ENCODE assay signal across 8 cellular contexts in genomic region chr3:115658337-115659181, GRCh38. TPM values are rescaled to one million over a fixed set of nuclear protein-coding genes. Genes with fewer than 3 reads are reported as not detected.
DNase-seq lines count a peak whose midpoint lies in the region; ATAC-seq, FAIRE-seq and TF ChIP-seq lines count a peak whose summit lies in the region.

No MANE protein-coding gene starts in this region.

- H3K4me3 ChIP-seq in H1 (ENCODE audit: extremely low read depth in 1 of 4, insufficient read depth in 2 of 4, low read depth in 3 of 4, low read length in 4 of 4) (peak overlapping the region; percentile 64 to 76 (median 72)), mesenchymal stem cell (ENCODE audit: insufficient read depth in 1 of 2, low read depth in 1 of 2, low read length in 2 of 2) (peak overlapping the region; percentile 59 to 75)

- peak overlapping the region; percentile 40; the same call in 1 of the 2 replicates for H2AK5ac ChIP-seq in H1 (ENCODE audit: low read depth, low read length)
- H2AK5ac ChIP-seq in mesenchymal stem cell (ENCODE audit: low read length, severe bottlenecking) = no peak overlapping the region

- H3K4ac ChIP-seq in H1 (replicated peaks; ENCODE audit: insufficient read length, low read depth, low read length) = no peak overlapping the region
- peak overlapping the region; percentile 87 to 88 for H3K4ac ChIP-seq in mesenchymal stem cell (ENCODE audit: low read depth in 1 of 2, low read length in 2 of 2)

- H2BK15ac ChIP-seq in H1 (ENCODE audit: low read length) = peak overlapping the region; percentile 99
- H2BK15ac ChIP-seq in mesenchymal stem cell (ENCODE audit: low read depth, poor library complexity, severe bottlenecking) = no peak overlapping the region

- ATAC-seq in HG03439 (IDR thresholded peaks at IDR 0.05; ENCODE audit: unreplicated experiment) = peak; percentile 92

- CTCF ChIA-PET in H1 (lab: Charles Lee; ENCODE audit: partially characterized antibody) = interaction anchor here (2.8 to 2.9 kb wide), 2 partner anchors 9 to 35 kb away, joined by 8 to 14 read pairs; no protein-coding TSS in a partner anchor

- H4K8ac ChIP-seq in H1 (ENCODE audit: extremely low read depth, insufficient read depth, low read length) (peak overlapping the region; percentile 88; the same call in 1 of the 2 replicates), mesenchymal stem cell (ENCODE audit: low read length) (peak overlapping the region; percentile 92)

- peak overlapping the region; percentile 96 for H4K91ac ChIP-seq in H1 (replicated peaks; ENCODE audit: insufficient read length, low read length)
- H4K91ac ChIP-seq in mesenchymal stem cell (ENCODE audit: low read length) = peak overlapping the region; percentile 93

- H3K9ac ChIP-seq in H1 (replicated peaks in 1 of 4; ENCODE audit: extremely low read depth in 1 of 4, low read depth in 3 of 4, low read length in 3 of 4) (peak overlapping the region; percentile 77 to 86 (median 84)), mesenchymal stem cell (ENCODE audit: low read length) (peak overlapping the region; percentile 98)

- H2BK5ac ChIP-seq in H1 (ENCODE audit: low read depth, low read length) (peak overlapping the region; percentile 76), mesenchymal stem cell (ENCODE audit: low read depth, low read length, poor library complexity, severe bottlenecking) (peak overlapping the region; percentile 61)

- H3K27ac ChIP-seq in H1 (ENCODE audit: low read depth, low read length) (peak overlapping the region; percentile 82), mesenchymal stem cell (ENCODE audit: low read length, poor library complexity, severe bottlenecking) (peak overlapping the region; percentile 86)

- H3K36me3 ChIP-seq in H1 (ENCODE audit: control insufficient read depth in 2 of 4, insufficient read depth in 4 of 4, low read length in 3 of 4) = no peaks in the 10 kb centered on the region
- no peaks in the 10 kb centered on the region for H3K36me3 ChIP-seq in mesenchymal stem cell (ENCODE audit: control insufficient read depth in 1 of 2, insufficient read depth in 2 of 2, low read depth in 1 of 2, low read length in 2 of 2)

- H2BK120ac ChIP-seq in H1 (replicated peaks; ENCODE audit: low read depth, low read length) (no peak overlapping the region), mesenchymal stem cell (ENCODE audit: low read depth, low read length) (peak overlapping the region; percentile 94)

- H3K18ac ChIP-seq in H1 (ENCODE audit: extremely low read depth, low read length) (peak overlapping the region; percentile 98), mesenchymal stem cell (ENCODE audit: low read depth in 1 of 2, low read length in 2 of 2) (peak overlapping the region; percentile 62 to 87)

- H2AFZ ChIP-seq in H1 (ENCODE audit: low read length) (peak overlapping the region; percentile 95), mesenchymal stem cell (ENCODE audit: low read depth, low read length) (peak overlapping the region; percentile 62)

- TF ChIP-seq POLR2A in H1 (IDR thresholded peaks at IDR 0.05; ENCODE audit: control extremely low read depth in 1 of 2, low read depth in 2 of 2, low read length in 2 of 2) = peak; percentile 89 to 90; a peak in 2 of 3 replicates

- peaks cover 4% of the 10 kb centered on the region; the same call in 1 of the 2 replicates for H3K23me2 ChIP-seq in H1 (ENCODE audit: low read depth, low read length)

- H3K14ac ChIP-seq in H1 (ENCODE audit: insufficient read length) (no peak overlapping the region), mesenchymal stem cell (ENCODE audit: low read length in 2 of 2) (peak overlapping the region in 1 of 2 experiments; percentile 61)

- TF ChIP-seq EP300 in H1 (IDR thresholded peaks at IDR 0.05; ENCODE audit: borderline replicate concordance in 1 of 2, low read depth in 2 of 2, low read length in 2 of 2) = no peak

- peak overlapping the region; percentile 78 to 98 for H3K4me2 ChIP-seq in H1 (ENCODE audit: insufficient read depth in 1 of 2, low read depth in 2 of 2, low read length in 2 of 2)
- peak overlapping the region; percentile 86 for H3K4me2 ChIP-seq in mesenchymal stem cell (ENCODE audit: low read length, poor library complexity, severe bottlenecking)

- POLR2A ChIA-PET in H1 (lab: Charles Lee; ENCODE audit: partially characterized antibody) = interaction anchor here (0.6 to 1.6 kb wide), 11 partner anchors 8 to 212 kb away, joined by 3 to 10 read pairs (median 3); partner anchors contain the start of gene GAP43

- H3K79me1 ChIP-seq in H1 (ENCODE audit: low read depth, low read length) = no peaks in the 10 kb centered on the region; the same call in 1 of the 2 replicates
- no peaks in the 10 kb centered on the region for H3K79me1 ChIP-seq in mesenchymal stem cell (replicated peaks; ENCODE audit: low read length, poor library complexity, severe bottlenecking)

- peak overlapping the region; percentile 91; the same call in 1 of the 2 replicates for H2BK12ac ChIP-seq in H1 (ENCODE audit: low read depth, low read length)
- H2BK12ac ChIP-seq in mesenchymal stem cell (ENCODE audit: low read length in 2 of 2) = peak overlapping the region in 1 of 2 experiments; percentile 15

- H4K20me1 ChIP-seq in H1 (replicated peaks in 1 of 2; ENCODE audit: control insufficient read depth in 1 of 2, insufficient read depth in 2 of 2, low read length in 2 of 2) = no peaks in the 10 kb centered on the region

- peak overlapping the region; percentile 91 for H4K5ac ChIP-seq in H1 (ENCODE audit: insufficient read length, low read depth, low read length)

- 2% methylated on average over 58 of the region's 58 CpGs; no CpG with 5 or more reads in 1 of the 2 experiments for WGBS in H1 (ENCODE audit: extremely low coverage in 1 of 2, insufficient coverage in 1 of 2, insufficient read length in 1 of 2, insufficient replicate concordance in 2 of 2, low coverage in 1 of 2, low lambda C conversion rate in 2 of 2, missing lambda C conversion rate in 1 of 2), 2 experiments
- WGBS in mesenchymal stem cell = under 1% methylated on average over 48 of the region's 58 CpGs

- TF ChIP-seq RAD21 in H1 (IDR thresholded peaks at IDR 0.05 in 1 of 2, conservative IDR thresholded peaks at IDR 0.05 in 1 of 2; ENCODE audit: low read depth in 2 of 2, low read length in 2 of 2) = no peak

- H2BK20ac ChIP-seq in H1 (ENCODE audit: low read length) = 0 out of 2 replicates have a peak overlapping the region, but pooled peaks have one; percentile 61

- DNase-seq in Ammon's horn (ENCODE audit: low spot score) = peak; percentile 84
- DNase-seq in GM19239 (ENCODE audit: insufficient read length, low spot score) = peak; percentile 40
- DNase-seq in NCI-H748 (lab: John Stamatoyannopoulos, UW; ENCODE audit: unreplicated experiment) = peak; percentile 87
- peak; percentile 30 to 62 (median 49) for DNase-seq in activated CD8-positive, alpha-beta memory T cell treated with anti-CD3 and anti-CD28 coated beads for 48 hours (ENCODE audit: low read depth in 2 of 3, low spot score in 2 of 3)
- peak; percentile 72 to 77 for DNase-seq in H1 (ENCODE audit: low read depth in 1 of 2, low spot score in 2 of 2)
- peak; percentile 82 for DNase-seq in mesenchymal stem cell
- peak; percentile 27 for DNase-seq in stimulated activated CD8-positive, alpha-beta memory T cell treated with anti-CD3 and anti-CD28 coated beads, Interleukin-12 subunit alpha, Interleukin-12 subunit beta, amount 100 ng/mL, for 24 hours (ENCODE audit: extremely low read depth)

- H3K27me3 ChIP-seq in H1 (replicated peaks in 1 of 4; ENCODE audit: control insufficient read depth in 3 of 4, extremely low read depth in 1 of 4, insufficient read depth in 3 of 4, low read length in 3 of 4) (no peaks in the 10 kb centered on the region), mesenchymal stem cell (ENCODE audit: control insufficient read depth in 1 of 2, insufficient read depth in 1 of 2, low read length in 2 of 2) (no peaks in the 10 kb centered on the region)

- peaks cover 5 to 14% (median 10%) of the 10 kb centered on the region in 4 experiments; a peak in 6 of 7 replicates for H3K4me1 ChIP-seq in H1 (replicated peaks in 1 of 4; ENCODE audit: control insufficient read depth in 3 of 4, insufficient read depth in 4 of 4, low read length in 3 of 4)
- H3K4me1 ChIP-seq in mesenchymal stem cell (ENCODE audit: control insufficient read depth, insufficient read depth, low read depth, low read length) = peaks cover 4% of the 10 kb centered on the region

- no peaks in the 10 kb centered on the region for H3K79me2 ChIP-seq in H1 (ENCODE audit: control insufficient read depth in 1 of 2, insufficient read depth in 2 of 2, low read length in 2 of 2)

- H3K56ac ChIP-seq in H1 (replicated peaks; ENCODE audit: insufficient read length, low read depth, low read length) = no peak overlapping the region

- TF ChIP-seq CTCF in H1 (IDR thresholded peaks at IDR 0.05; ENCODE audit: control extremely low read depth in 1 of 3, insufficient read depth in 1 of 3, low read depth in 1 of 3, low read length in 3 of 3) = no peak

- FAIRE-seq in GM19239 (lab: Jason Lieb, UNC) = peak; percentile 91
- peak; percentile 74 for FAIRE-seq in H1 (lab: Jason Lieb, UNC)

- H3K9me3 ChIP-seq in H1 (ENCODE audit: insufficient read depth in 2 of 2, low read depth in 1 of 2, low read length in 1 of 2) (no peaks in the 10 kb centered on the region), mesenchymal stem cell (ENCODE audit: control insufficient read depth, low read length) (no peaks in the 10 kb centered on the region)

- no peak overlapping the region for H3K23ac ChIP-seq in H1 (ENCODE audit: insufficient read length)
- no peak overlapping the region for H3K23ac ChIP-seq in mesenchymal stem cell (ENCODE audit: low read length in 2 of 2)

TF ChIP-seq in H1, 55 proteins besides CTCF, POLR2A, EP300 and RAD21 (continues in another document):
- TF ChIP-seq TBP (IDR thresholded peaks at IDR 0.05; ENCODE audit: low read depth, low read length) (peak; percentile 72; the same call in 1 of the 2 replicates), CHD2 (IDR thresholded peaks at IDR 0.05; ENCODE audit: low read length) (peak; percentile 2; the same call in 1 of the 2 replicates), RBBP5 (IDR thresholded peaks at IDR 0.05; ENCODE audit: borderline replicate concordance, low read depth, low read length) (peak; percentile 95; the same call in 1 of the 2 replicates), HDAC2 (IDR thresholded peaks at IDR 0.05; ENCODE audit: borderline replicate concordance in 1 of 2, low read depth in 2 of 2, low read length in 2 of 2) (peak in 1 of 2 experiments; percentile 14; a peak in 2 of 4 replicates), YY1 (IDR thresholded peaks at IDR 0.05; ENCODE audit: low read depth, low read length) (0 out of 2 replicates have a peak, but pooled peaks have one; percentile 46)

RNA-seq across cellular contexts. Expression of gene GAP43, which starts 35.2 kb away (rescaled TPM):
- total RNA-seq in H1 (2021; fragmentation: NEBNext Ultra II Directional; extraction: Animal tissue kit (Norgen Biotek cat#: 25700)) = 21.9 and 22.6 TPM in 2 replicates
- 9.6 and 11.2 TPM in 2 replicates for polyA plus RNA-seq in H1 (2011; rRNA removed)
- 18.4 TPM for polyA plus RNA-seq in H1 (2011; cell fraction: cytosol; rRNA removed)
- polyA plus RNA-seq in H1 (2011; cell fraction: nucleus; rRNA removed) = 7.7 TPM
- 17.7 to 22.9 TPM (median 19.6 TPM) in 4 replicates for polyA plus RNA-seq in H1 (2012, experiment 1 of 2)
- polyA plus RNA-seq in H1 (2012, experiment 2 of 2) = 13.7 TPM
- polyA plus RNA-seq in H1 (2013, experiment 1 of 2) = 39.1 TPM
- 36.9 TPM for polyA plus RNA-seq in H1 (2013, experiment 2 of 2)
- polyA minus RNA-seq in H1 (2011; rRNA and poly(A)+ RNA removed) = 4.2 and 4.9 TPM in 2 replicates
- 4.2 TPM for polyA minus RNA-seq in H1 (2011; cell fraction: cytosol; rRNA and poly(A)+ RNA removed)
- 3.8 TPM for polyA minus RNA-seq in H1 (2011; cell fraction: nucleus; rRNA and poly(A)+ RNA removed)
- polyA plus RNA-seq in mesenchymal stem cell (2013, experiment 1 of 2) = 0.54 TPM
- polyA plus RNA-seq in mesenchymal stem cell (2013, experiment 2 of 2) = 0.52 TPM

Comparison
In these comparisons a context has a peak if more than half of its experiments do, and no peak if none do; other contexts are left out.
1. Peak in every context shown above with its lines: DNase-seq, ATAC-seq, H3K4me3 ChIP-seq and H3K27ac ChIP-seq.
2. DNase-seq: peak in every context shown above with its lines; median percentile 87 in NCI-H748; 84 in Ammon's horn; 82 in mesenchymal stem cell; 74 in H1; 49 in activated CD8-positive, alpha-beta memory T cell treated with anti-CD3 and anti-CD28 coated beads for 48 hours; 40 in GM19239; 27 in stimulated activated CD8-positive, alpha-beta memory T cell treated with anti-CD3 and anti-CD28 coated beads, Interleukin-12 subunit alpha, Interleukin-12 subunit beta, amount 100 ng/mL, for 24 hours.